9 cellular contexts compared by ENCODE assay signal in genomic region chr5:26482817-26483375, GRCh38.
DNase-seq lines count a peak whose midpoint lies in the region; ATAC-seq and TF ChIP-seq lines count a peak whose summit lies in the region.
"Had no signal": no experiment of that assay in that cellular context is flagged by ENCODE, and none has a peak within 500 bp of the region (broad histone marks: within the 10 kb centered on the region; RNA-seq: fewer than 3 reads in every experiment).

No MANE protein-coding gene starts in this region.

- BruUV-seq in Caco-2 (replicated peaks; lab: Mats Ljungman, UMichigan): no TSS peak

- no peak overlapping the region for H3K27ac Mint-ChIP-seq in Caco-2 (ENCODE audit: unreplicated experiment)
- H3K27ac Mint-ChIP-seq: stimulated activated naive CD8-positive, alpha-beta T cell treated with anti-CD3 and anti-CD28 coated beads, Interleukin-15, amount 100 ng/mL, for 72 hours had no signal

- no peaks in the 10 kb centered on the region for H3K36me3 Mint-ChIP-seq in Caco-2 (ENCODE audit: insufficient read depth, unreplicated experiment)

- H3K4me1 ChIP-seq in Caco-2 (no peaks in the 10 kb centered on the region), body of pancreas (no peaks in the 10 kb centered on the region), lung (ENCODE audit: control insufficient read depth in 2 of 2, insufficient read depth in 2 of 2, low read length in 2 of 2) (no peaks in the 10 kb centered on the region)

- WGBS in body of pancreas, 2 donors: 21 to 26% methylated on average over 2 of the region's 2 CpGs
- WGBS in lung, 2 donors: 57 to 69% methylated on average over 2 of the region's 2 CpGs

- peak; percentile 63 to 65 for TF ChIP-seq CTCF in Caco-2 (IDR thresholded peaks at IDR 0.05; ENCODE audit: insufficient read depth in 1 of 2, low read depth in 1 of 2, low read length in 1 of 2, severe bottlenecking in 1 of 2, unreplicated experiment in 1 of 2)
- TF ChIP-seq CTCF in HFF-Myc (IDR thresholded peaks at IDR 0.05; ENCODE audit: low read depth, low read length, missing control alignments): peak; percentile 24
- peak in 6 of 7 experiments; percentile 22 to 38 (median 32) for TF ChIP-seq CTCF in body of pancreas (IDR thresholded peaks at IDR 0.05)
- no peak for TF ChIP-seq CTCF in lung (IDR thresholded peaks at IDR 0.05; ENCODE audit: control extremely low read depth, extremely low read depth)

- no peaks in the 10 kb centered on the region for H3K4me1 Mint-ChIP-seq in Caco-2 (ENCODE audit: low read depth, unreplicated experiment)
- H3K4me1 Mint-ChIP-seq: stimulated activated naive CD8-positive, alpha-beta T cell treated with anti-CD3 and anti-CD28 coated beads, Interleukin-15, amount 100 ng/mL, for 72 hours had no signal

- peak; percentile 39 to 49 for DNase-seq in Caco-2
- no peak for DNase-seq in HFF-Myc (ENCODE audit: extremely low read depth, low read depth)
- DNase-seq in NCI-H446 (lab: John Stamatoyannopoulos, UW): peak; percentile 54 to 81
- peak in 3 of 4 donors; percentile 13 to 32 (median 17) for DNase-seq in body of pancreas
- peak; percentile 37 for DNase-seq in lung (ENCODE audit: low spot score)
- DNase-seq in activated gamma-delta T cell treated with Interleukin-2 at 50 U/mL for 16 hours: no peak

- no peak for TF ChIP-seq POLR2A in body of pancreas (IDR thresholded peaks at IDR 0.05)

- H3K9me3 ChIP-seq in Caco-2 (no peaks in the 10 kb centered on the region), body of pancreas (no peaks in the 10 kb centered on the region), lung (ENCODE audit: control insufficient read depth in 2 of 2, insufficient read depth in 1 of 2, low read length in 1 of 2) (no peaks in the 10 kb centered on the region)

- CTCF ChIA-PET in Caco-2 (lab: Charles Lee): interaction anchor here (0.7 kb wide), 1 partner anchor 458 kb away, joined by 3 read pairs; no protein-coding TSS in a partner anchor

- no peaks in the 10 kb centered on the region for H3K27me3 ChIP-seq in Caco-2 (replicated peaks; ENCODE audit: control insufficient read depth, insufficient read depth, low read length)
- H3K27me3 ChIP-seq in body of pancreas: no peaks in the 10 kb centered on the region
- H3K27me3 ChIP-seq in lung (ENCODE audit: control insufficient read depth, insufficient read depth): no peaks in the 10 kb centered on the region

- ATAC-seq in body of pancreas: no peak
- peak; percentile 77 for ATAC-seq in lung (ENCODE audit: insufficient read depth, low FRiP score)
- ATAC-seq in HG03175 (IDR thresholded peaks at IDR 0.05; ENCODE audit: unreplicated experiment): no peak
- no peak for ATAC-seq in HG03521 (IDR thresholded peaks at IDR 0.05; ENCODE audit: unreplicated experiment)
- ATAC-seq: stimulated activated naive CD8-positive, alpha-beta T cell treated with anti-CD3 and anti-CD28 coated beads, Interleukin-15, amount 100 ng/mL, for 72 hours had no signal

- no peak overlapping the region for H3K4me3 Mint-ChIP-seq in Caco-2 (ENCODE audit: unreplicated experiment)
- H3K4me3 Mint-ChIP-seq: stimulated activated naive CD8-positive, alpha-beta T cell treated with anti-CD3 and anti-CD28 coated beads, Interleukin-15, amount 100 ng/mL, for 72 hours had no signal

- intact Hi-C loops in Caco-2 (cut with micrococcal nuclease; ENCODE audit: unreplicated experiment) (loop anchor here (2.0 to 5.0 kb wide), 2 partner anchors 461 to 938 kb away; no protein-coding TSS in a partner anchor), body of pancreas (cut with DNase I) (no loop called here)

- H3K27me3 Mint-ChIP-seq in Caco-2 (ENCODE audit: insufficient read depth, unreplicated experiment): no peaks in the 10 kb centered on the region
- H3K27me3 Mint-ChIP-seq: stimulated activated naive CD8-positive, alpha-beta T cell treated with anti-CD3 and anti-CD28 coated beads, Interleukin-15, amount 100 ng/mL, for 72 hours had no signal

- no peak overlapping the region for H3K4me3 ChIP-seq in Caco-2 (ENCODE audit: low read depth, low read length)
- no peak overlapping the region for H3K4me3 ChIP-seq in HFF-Myc (replicated peaks; ENCODE audit: low read depth, low read length)
- H3K4me3 ChIP-seq in body of pancreas: no peak overlapping the region
- no peak overlapping the region for H3K4me3 ChIP-seq in lung

- no peak overlapping the region for H3K27ac ChIP-seq in body of pancreas
- no peak overlapping the region for H3K27ac ChIP-seq in lung (ENCODE audit: low read depth in 1 of 2, low read length in 1 of 2)

- peaks cover 3% of the 10 kb centered on the region for H3K9me3 Mint-ChIP-seq in Caco-2 (ENCODE audit: unreplicated experiment)

- no peaks in the 10 kb centered on the region for H3K36me3 ChIP-seq in Caco-2 (ENCODE audit: control insufficient read depth, insufficient read depth, low read length)
- H3K36me3 ChIP-seq in body of pancreas (replicated peaks in 1 of 2; ENCODE audit: insufficient read depth in 1 of 2, low read depth in 2 of 2): no peaks in the 10 kb centered on the region
- H3K36me3 ChIP-seq in lung (ENCODE audit: control insufficient read depth in 2 of 2, insufficient read depth in 2 of 2, low read length in 2 of 2): no peaks in the 10 kb centered on the region

- POLR2A ChIA-PET in Caco-2 (lab: Charles Lee): no interaction called here

Comparison
In these comparisons a context has a peak if more than half of its experiments do, and no peak if none do; other contexts are left out.
1. DNase-seq: peak in Caco-2 (2 of 2), NCI-H446 (2 of 2), body of pancreas (3 of 4) and lung (single experiment); none in HFF-Myc (single experiment) and activated gamma-delta T cell treated with Interleukin-2 at 50 U/mL for 16 hours (single experiment).